In genomic region chr12:31011746-31012567, GRCh38 we compare ENCODE assay signal across 16 cellular contexts.
DNase-seq lines count a peak whose midpoint lies in the region; ATAC-seq, FAIRE-seq and TF ChIP-seq lines count a peak whose summit lies in the region.
"Had no signal": no experiment of that assay in that cellular context is flagged by ENCODE, and none has a peak within 500 bp of the region (broad histone marks: within the 10 kb centered on the region; RNA-seq: fewer than 3 reads in every experiment).

No MANE protein-coding gene starts in this region.

- POLR2A ChIA-PET in Panc1 (lab: Charles Lee), result no interaction called here

- ATAC-seq in Panc1, result peak; percentile 78
- no peak for ATAC-seq in HG02852 (IDR thresholded peaks at IDR 0.05; ENCODE audit: unreplicated experiment)
- ATAC-seq: naive thymus-derived CD8-positive, alpha-beta T cell had no signal

- CTCF ChIA-PET in Panc1 (lab: Charles Lee), result no interaction called here

- H3K4me3 ChIP-seq in Panc1 (ENCODE audit: low read depth in 2 of 2, low read length in 2 of 2), result no peak overlapping the region

- in situ Hi-C loops in Panc1 (cut with HindIII; ENCODE audit: low pct_unique_long_range_greater_than_20kb, low sequenced_read_pairs), result no loop called here

- DNase-seq in D721Med (ENCODE audit: insufficient read length, low spot score) (no peak), GM18507 (ENCODE audit: extremely low spot score, insufficient read length, low read depth) (no peak), Panc1 (ENCODE audit: low read depth, low spot score) (no peak), islet precursor cell (peak; percentile 57), GM03348 (ENCODE audit: low spot score) (no peak), hippocampal formation (lab: John Stamatoyannopoulos, UW) (no peak), middle frontal gyrus (ENCODE audit: extremely low spot score, low spot score) (no peak)
- DNase-seq: activated CD4-positive, alpha-beta T cell treated with anti-CD3 and anti-CD28 coated beads, Interleukin-2, amount 50 U/mL, for 1 hour; DMS79 treated with DMSO at 0.1 percent for 48 hours; H7; naive thymus-derived CD8-positive, alpha-beta T cell; NCI-H1930; SHP77 treated with DMSO at 0.1 percent for 48 hours had no signal

- intact Hi-C loops in Panc1 (cut with micrococcal nuclease; ENCODE audit: unreplicated experiment), result no loop called here

- H3K27ac ChIP-seq in Panc1 (ENCODE audit: low read length), result no peak overlapping the region
- H3K27ac ChIP-seq: HL-60 had no signal

- TF ChIP-seq CTCF in D721Med (IDR thresholded peaks at IDR 0.05; ENCODE audit: insufficient read depth, missing control alignments) (peak; percentile 42), Panc1 (IDR thresholded peaks at IDR 0.05) (no peak)

- H3K36me3 ChIP-seq in Panc1 (ENCODE audit: control insufficient read depth, insufficient read depth, low read length), result no peaks in the 10 kb centered on the region

- FAIRE-seq in D721Med (lab: Jason Lieb, UNC) (no peak), GM18507 (lab: Jason Lieb, UNC) (peak; percentile 65)
- FAIRE-seq: endothelial cell of umbilical vein had no signal

- no TSS peak for BruUV-seq in Panc1 (replicated peaks; lab: Mats Ljungman, UMichigan)

- no peaks in the 10 kb centered on the region for H3K4me1 ChIP-seq in Panc1 (ENCODE audit: control insufficient read depth, insufficient read depth, low read length)

- H3K27me3 ChIP-seq in Panc1 (ENCODE audit: control insufficient read depth, insufficient read depth, low read length), result no peaks in the 10 kb centered on the region

- no peaks in the 10 kb centered on the region for H3K9me3 ChIP-seq in Panc1 (ENCODE audit: control insufficient read depth, insufficient read depth, low read depth, low read length)
